Comparison of ENCODE assay signal across 8 cellular contexts in the genomic region with DNA sequence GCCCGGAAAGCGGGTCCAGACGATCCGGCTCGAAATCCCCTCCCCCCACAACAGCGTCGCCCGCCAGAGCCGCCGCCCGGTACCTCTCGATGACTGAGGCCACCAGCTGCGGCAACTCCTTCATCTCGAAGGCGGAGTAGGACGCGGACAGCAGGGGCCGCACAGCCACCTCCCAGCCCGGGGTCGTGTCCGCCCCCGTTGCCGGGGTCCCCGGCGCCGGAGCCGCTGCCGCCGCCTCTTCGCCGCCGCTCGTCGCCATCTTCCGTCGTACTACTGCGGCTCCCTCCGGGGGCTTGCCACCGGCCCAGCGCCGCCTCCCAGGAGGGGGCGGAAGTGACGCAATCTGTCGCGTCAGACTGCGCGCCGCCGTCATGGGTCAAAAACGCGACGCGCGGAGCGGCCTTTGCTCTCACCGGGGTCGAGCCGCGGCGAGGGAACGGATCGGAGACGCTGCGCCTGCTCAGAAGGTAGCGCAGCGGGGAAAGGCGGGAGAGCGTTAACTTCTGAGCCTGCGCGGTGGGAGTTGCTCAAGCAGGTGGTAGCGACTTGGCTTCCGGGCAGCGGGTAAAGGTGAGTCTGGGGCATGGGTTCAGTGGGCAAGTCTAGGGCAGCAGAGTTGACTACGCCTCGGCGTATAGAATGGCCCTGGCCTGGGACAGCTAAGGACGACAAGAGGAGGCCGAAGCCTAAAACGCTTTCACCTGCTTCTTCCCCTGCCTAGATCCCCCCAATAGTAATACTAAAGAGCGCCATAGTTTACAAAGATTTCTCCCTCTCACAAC. TPM values are rescaled to one million over a fixed set of nuclear protein-coding genes. Genes with fewer than 3 reads are reported as not detected.
DNase-seq lines count a peak whose midpoint lies in the region; ATAC-seq and TF ChIP-seq lines count a peak whose summit lies in the region.

A gene (minus strand): TSS at position 277 of the 782 bp plus-strand sequence. CDS start 18 bp downstream, at position 259.

- peaks cover 79% of the 10 kb centered on the region for H3K4me1 Mint-ChIP-seq in activated T-cell treated with anti-CD3 and anti-CD28 coated beads, Interleukin-2, amount 50 U/mL, for 4 hours (ENCODE audit: low read depth)

- peak; percentile 80 for ATAC-seq in GM21717 (IDR thresholded peaks at IDR 0.05; ENCODE audit: unreplicated experiment)
- peak; percentile 89 to 91 for ATAC-seq in activated T-cell treated with anti-CD3 and anti-CD28 coated beads, Interleukin-2, amount 50 U/mL, for 4 hours

- H3K4me1 ChIP-seq in esophagus (ENCODE audit: control insufficient read depth in 2 of 2, insufficient read depth in 2 of 2, low read length in 1 of 2), result peaks cover 0 to 3% of the 10 kb centered on the region in 2 donors
- H3K4me1 ChIP-seq in muscle layer of colon (ENCODE audit: insufficient read depth, low read length), result peaks cover 42% of the 10 kb centered on the region

- peaks cover 19% of the 10 kb centered on the region for H3K36me3 Mint-ChIP-seq in activated T-cell treated with anti-CD3 and anti-CD28 coated beads, Interleukin-2, amount 50 U/mL, for 4 hours (ENCODE audit: insufficient read depth)

- no peaks in the 10 kb centered on the region for H3K9me3 Mint-ChIP-seq in activated T-cell treated with anti-CD3 and anti-CD28 coated beads, Interleukin-2, amount 50 U/mL, for 4 hours

- 1% methylated on average over 68 to 80 of the region's 80 CpGs for WGBS in esophagus, 2 donors

- in situ Hi-C loops in KBM-7 (cut with MboI; ENCODE audit: low pct_unique_long_range_greater_than_20kb, low sequenced_read_pairs), result no loop called here

- H3K27me3 Mint-ChIP-seq in activated T-cell treated with anti-CD3 and anti-CD28 coated beads, Interleukin-2, amount 50 U/mL, for 4 hours (ENCODE audit: low read depth), result no peaks in the 10 kb centered on the region

- DNase-seq in DMS153 treated with DMSO at 0.1 percent for 48 hours (lab: John Stamatoyannopoulos, UW; ENCODE audit: unreplicated experiment) (peak; percentile 82), KBM-7 (peak; percentile 97)
- peak; percentile 97 for DNase-seq in activated T-cell treated with anti-CD3 and anti-CD28 coated beads, Interleukin-2, amount 50 U/mL, for 4 hours
- DNase-seq in stimulated activated CD8-positive, alpha-beta memory T cell treated with anti-CD3 and anti-CD28 coated beads, Interleukin-7, amount 100 ng/mL, for 24 hours (ENCODE audit: low read depth), result peak; percentile 91

- H3K27ac ChIP-seq in esophagus (ENCODE audit: low read depth in 2 of 2, low read length in 1 of 2) (peak within 1 kb of the TSS; percentile 95 to 97), muscle layer of colon (ENCODE audit: low read depth, low read length) (peak within 1 kb of the TSS; percentile 95)

- H3K27me3 ChIP-seq in esophagus (ENCODE audit: control insufficient read depth in 1 of 2, insufficient read depth in 2 of 2, low read length in 2 of 2) (no peaks in the 10 kb centered on the region), muscle layer of colon (ENCODE audit: control insufficient read depth in 1 of 2, insufficient read depth in 2 of 2, low read length in 2 of 2) (no peaks in the 10 kb centered on the region)

- H3K4me3 ChIP-seq in esophagus (ENCODE audit: low read depth in 1 of 2, low read length in 2 of 2) (peak within 1 kb of the TSS; percentile 85 to 94), muscle layer of colon (ENCODE audit: low read depth in 1 of 2, low read length in 2 of 2) (peak within 1 kb of the TSS; percentile 70 to 94)

- peak within 1 kb of the TSS; percentile 83 for H3K9ac ChIP-seq in muscle layer of colon (ENCODE audit: low read length)

- H3K36me3 ChIP-seq in esophagus (ENCODE audit: control insufficient read depth in 2 of 2, insufficient read depth in 2 of 2, low read length in 1 of 2), result peaks cover 0 to 3% of the 10 kb centered on the region in 2 donors
- peaks cover 8% of the 10 kb centered on the region for H3K36me3 ChIP-seq in muscle layer of colon (ENCODE audit: insufficient read depth, low read length)

- H3K4me3 Mint-ChIP-seq in activated T-cell treated with anti-CD3 and anti-CD28 coated beads, Interleukin-2, amount 50 U/mL, for 4 hours, result peak within 1 kb of the TSS; percentile 97

- no peaks in the 10 kb centered on the region for H3K9me3 ChIP-seq in esophagus (ENCODE audit: control insufficient read depth in 2 of 2, insufficient read depth in 1 of 2, low read depth in 1 of 2, low read length in 1 of 2)
- no peaks in the 10 kb centered on the region for H3K9me3 ChIP-seq in muscle layer of colon (ENCODE audit: low read length)

TF ChIP-seq in PFSK-1, 5 proteins besides CTCF, POLR2A, EP300 and RAD21:
- TF ChIP-seq TAF1 (IDR thresholded peaks at IDR 0.05; ENCODE audit: borderline replicate concordance, insufficient read depth, low read length) (peak; percentile 90; the same call in 1 of the 2 replicates), FOXP2 (optimal IDR thresholded peaks at IDR 0.05; ENCODE audit: borderline replicate concordance, extremely low read depth, extremely low read length, insufficient read depth) (peak; percentile 86), POLR2AphosphoS5 (IDR thresholded peaks at IDR 0.05; ENCODE audit: low read depth, low read length) (peak; percentile 86), SIN3A (IDR thresholded peaks at IDR 0.05; ENCODE audit: borderline replicate concordance, insufficient read depth, low read length) (no peak)
- TF ChIP-seq, protein P1, sequence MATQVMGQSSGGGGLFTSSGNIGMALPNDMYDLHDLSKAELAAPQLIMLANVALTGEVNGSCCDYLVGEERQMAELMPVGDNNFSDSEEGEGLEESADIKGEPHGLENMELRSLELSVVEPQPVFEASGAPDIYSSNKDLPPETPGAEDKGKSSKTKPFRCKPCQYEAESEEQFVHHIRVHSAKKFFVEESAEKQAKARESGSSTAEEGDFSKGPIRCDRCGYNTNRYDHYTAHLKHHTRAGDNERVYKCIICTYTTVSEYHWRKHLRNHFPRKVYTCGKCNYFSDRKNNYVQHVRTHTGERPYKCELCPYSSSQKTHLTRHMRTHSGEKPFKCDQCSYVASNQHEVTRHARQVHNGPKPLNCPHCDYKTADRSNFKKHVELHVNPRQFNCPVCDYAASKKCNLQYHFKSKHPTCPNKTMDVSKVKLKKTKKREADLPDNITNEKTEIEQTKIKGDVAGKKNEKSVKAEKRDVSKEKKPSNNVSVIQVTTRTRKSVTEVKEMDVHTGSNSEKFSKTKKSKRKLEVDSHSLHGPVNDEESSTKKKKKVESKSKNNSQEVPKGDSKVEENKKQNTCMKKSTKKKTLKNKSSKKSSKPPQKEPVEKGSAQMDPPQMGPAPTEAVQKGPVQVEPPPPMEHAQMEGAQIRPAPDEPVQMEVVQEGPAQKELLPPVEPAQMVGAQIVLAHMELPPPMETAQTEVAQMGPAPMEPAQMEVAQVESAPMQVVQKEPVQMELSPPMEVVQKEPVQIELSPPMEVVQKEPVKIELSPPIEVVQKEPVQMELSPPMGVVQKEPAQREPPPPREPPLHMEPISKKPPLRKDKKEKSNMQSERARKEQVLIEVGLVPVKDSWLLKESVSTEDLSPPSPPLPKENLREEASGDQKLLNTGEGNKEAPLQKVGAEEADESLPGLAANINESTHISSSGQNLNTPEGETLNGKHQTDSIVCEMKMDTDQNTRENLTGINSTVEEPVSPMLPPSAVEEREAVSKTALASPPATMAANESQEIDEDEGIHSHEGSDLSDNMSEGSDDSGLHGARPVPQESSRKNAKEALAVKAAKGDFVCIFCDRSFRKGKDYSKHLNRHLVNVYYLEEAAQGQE (IDR thresholded peaks at IDR 0.05; ENCODE audit: insufficient read depth in 1 of 2, low read depth in 2 of 2, low read length in 2 of 2), result 0 out of 4 replicates have a peak, but pooled peaks of 1 of the 2 experiments have one; percentile 5

RNA-seq across cellular contexts. Expression of the gene that starts here (rescaled TPM):
- polyA plus RNA-seq in PFSK-1 (2012; ENCODE audit: insufficient read length, low read depth), result 218 TPM
- total RNA-seq in activated T-cell treated with anti-CD3 and anti-CD28 coated beads, Interleukin-2, amount 50 U/mL, for 4 hours, result 100 to 1,000 TPM; 102 to 123 (median 108) TPM
- 10 to 100 TPM; 81.9 to 89.9 TPM for polyA plus RNA-seq in esophagus

Comparison
In these comparisons a context has a peak if more than half of its experiments do, and no peak if none do; other contexts are left out.
1. Peak in every context shown above with its lines: DNase-seq, ATAC-seq, H3K4me3 ChIP-seq and H3K27ac ChIP-seq.